Comparison of ENCODE assay signal across 1 cellular context in genomic region chr3:183697610-183698317, GRCh38.
TF ChIP-seq lines count a peak whose summit lies in the region.

YEATS2 (plus strand) TSS chr3:183697797; CDS start chr3:183715163, 17,366 bp downstream.

TF ChIP-seq in HepG2, 621 proteins besides CTCF, POLR2A, EP300 and RAD21 (continued from another document):
- TF ChIP-seq CCAR2 (optimal IDR thresholded peaks at IDR 0.05; ENCODE audit: low read depth, low read length): no peak
- TF ChIP-seq TGIF2 (CRISPR knock-in tag; IDR thresholded peaks at IDR 0.05): peak; percentile 46; the same call in 1 of the 2 replicates
- no peak for TF ChIP-seq ZNF549 (CRISPR knock-in tag; IDR thresholded peaks at IDR 0.05)
- TF ChIP-seq HBP1 (CRISPR knock-in tag; IDR thresholded peaks at IDR 0.05; ENCODE audit: low read depth): peak; percentile 55; the same call in 1 of the 2 replicates
- TF ChIP-seq ELK4 (CRISPR knock-in tag; IDR thresholded peaks at IDR 0.05; ENCODE audit: borderline replicate concordance): 0 out of 2 replicates have a peak, but pooled peaks have one; percentile 43
- TF ChIP-seq ZSCAN12 (CRISPR knock-in tag; IDR thresholded peaks at IDR 0.05): 0 out of 2 replicates have a peak, but pooled peaks have one; percentile 7
- TF ChIP-seq EED (CRISPR knock-in tag; IDR thresholded peaks at IDR 0.05): no peak
- TF ChIP-seq ZNF431 (CRISPR knock-in tag; IDR thresholded peaks at IDR 0.05; ENCODE audit: borderline replicate concordance, low read depth): peak; percentile 40; the same call in 1 of the 2 replicates
- no peak for TF ChIP-seq ZNF616 (CRISPR knock-in tag; IDR thresholded peaks at IDR 0.05; ENCODE audit: low read depth)
- no peak for TF ChIP-seq NFYB (CRISPR knock-in tag; IDR thresholded peaks at IDR 0.05)
- no peak for TF ChIP-seq ZNF33B (CRISPR knock-in tag; IDR thresholded peaks at IDR 0.05)
- TF ChIP-seq DNMT1 (CRISPR knock-in tag; IDR thresholded peaks at IDR 0.05): no peak
- peak; percentile 52; the same call in 1 of the 3 replicates for TF ChIP-seq MXI1 (IDR thresholded peaks at IDR 0.05; ENCODE audit: borderline replicate concordance, low read depth, low read length)
- peak; percentile 76; the same call in 1 of the 2 replicates for TF ChIP-seq ZNF446 (CRISPR knock-in tag; IDR thresholded peaks at IDR 0.05)
- no peak for TF ChIP-seq SATB2 (CRISPR knock-in tag; IDR thresholded peaks at IDR 0.05)
- peak; percentile 72 for TF ChIP-seq HNRNPLL (IDR thresholded peaks at IDR 0.05; ENCODE audit: low read depth, low read length, poor library complexity, severe bottlenecking)
- TF ChIP-seq ZBTB2 (CRISPR knock-in tag; IDR thresholded peaks at IDR 0.05; ENCODE audit: low read depth): no peak
- TF ChIP-seq ZFYVE20 (CRISPR knock-in tag; IDR thresholded peaks at IDR 0.05; ENCODE audit: borderline replicate concordance, low read depth): no peak
- no peak for TF ChIP-seq ZNF292 (CRISPR knock-in tag; IDR thresholded peaks at IDR 0.05; ENCODE audit: borderline replicate concordance, low read depth)
- peak; percentile 48 for TF ChIP-seq AGO2 (optimal IDR thresholded peaks at IDR 0.05; ENCODE audit: low read depth, low read length)
- no peak for TF ChIP-seq ZBTB25 (CRISPR knock-in tag; IDR thresholded peaks at IDR 0.05)
- no peak for TF ChIP-seq ZNF331 (CRISPR knock-in tag; IDR thresholded peaks at IDR 0.05)
- no peak for TF ChIP-seq ZUFSP (CRISPR knock-in tag; IDR thresholded peaks at IDR 0.05; ENCODE audit: borderline replicate concordance)
- no peak for TF ChIP-seq ZNF205 (CRISPR knock-in tag; IDR thresholded peaks at IDR 0.05)
- TF ChIP-seq ZSCAN20 (CRISPR knock-in tag; IDR thresholded peaks at IDR 0.05; ENCODE audit: borderline replicate concordance): 0 out of 2 replicates have a peak, but pooled peaks have one; percentile 60
- no peak for TF ChIP-seq ZNF468 (CRISPR knock-in tag; IDR thresholded peaks at IDR 0.05)
- TF ChIP-seq SALL2 (CRISPR knock-in tag; IDR thresholded peaks at IDR 0.05): peak; percentile 35; the same call in 1 of the 2 replicates
- no peak for TF ChIP-seq RAD51 (IDR thresholded peaks at IDR 0.05; ENCODE audit: borderline replicate concordance)
- no peak for TF ChIP-seq FOXM1 (CRISPR knock-in tag; IDR thresholded peaks at IDR 0.05)
- peak; percentile 57 for TF ChIP-seq TBX2 (CRISPR knock-in tag; IDR thresholded peaks at IDR 0.05; ENCODE audit: borderline replicate concordance)
- TF ChIP-seq ARID3A (IDR thresholded peaks at IDR 0.05; ENCODE audit: low read depth, low read length): no peak
- peak; percentile 82 for TF ChIP-seq ZFX (CRISPR knock-in tag; IDR thresholded peaks at IDR 0.05; ENCODE audit: low read depth)
- TF ChIP-seq ZNF782 (CRISPR knock-in tag; IDR thresholded peaks at IDR 0.05; ENCODE audit: borderline replicate concordance): peak; percentile 55; the same call in 1 of the 2 replicates
- no peak; the same call in 1 of the 2 replicates for TF ChIP-seq ZNF275 (CRISPR knock-in tag; IDR thresholded peaks at IDR 0.05; ENCODE audit: borderline replicate concordance)
- 0 out of 2 replicates have a peak, but pooled peaks have one; percentile 40 for TF ChIP-seq ZNF34 (CRISPR knock-in tag; IDR thresholded peaks at IDR 0.05; ENCODE audit: borderline replicate concordance)
- peak; percentile 94 for TF ChIP-seq YEATS4 (CRISPR knock-in tag; IDR thresholded peaks at IDR 0.05; ENCODE audit: borderline replicate concordance)
- TF ChIP-seq SRF (IDR thresholded peaks at IDR 0.05; ENCODE audit: low read depth, low read length): no peak
- TF ChIP-seq MTERF4 (CRISPR knock-in tag; IDR thresholded peaks at IDR 0.05): no peak
